ENCODE assay signal across 8 cellular contexts in the genomic region with DNA sequence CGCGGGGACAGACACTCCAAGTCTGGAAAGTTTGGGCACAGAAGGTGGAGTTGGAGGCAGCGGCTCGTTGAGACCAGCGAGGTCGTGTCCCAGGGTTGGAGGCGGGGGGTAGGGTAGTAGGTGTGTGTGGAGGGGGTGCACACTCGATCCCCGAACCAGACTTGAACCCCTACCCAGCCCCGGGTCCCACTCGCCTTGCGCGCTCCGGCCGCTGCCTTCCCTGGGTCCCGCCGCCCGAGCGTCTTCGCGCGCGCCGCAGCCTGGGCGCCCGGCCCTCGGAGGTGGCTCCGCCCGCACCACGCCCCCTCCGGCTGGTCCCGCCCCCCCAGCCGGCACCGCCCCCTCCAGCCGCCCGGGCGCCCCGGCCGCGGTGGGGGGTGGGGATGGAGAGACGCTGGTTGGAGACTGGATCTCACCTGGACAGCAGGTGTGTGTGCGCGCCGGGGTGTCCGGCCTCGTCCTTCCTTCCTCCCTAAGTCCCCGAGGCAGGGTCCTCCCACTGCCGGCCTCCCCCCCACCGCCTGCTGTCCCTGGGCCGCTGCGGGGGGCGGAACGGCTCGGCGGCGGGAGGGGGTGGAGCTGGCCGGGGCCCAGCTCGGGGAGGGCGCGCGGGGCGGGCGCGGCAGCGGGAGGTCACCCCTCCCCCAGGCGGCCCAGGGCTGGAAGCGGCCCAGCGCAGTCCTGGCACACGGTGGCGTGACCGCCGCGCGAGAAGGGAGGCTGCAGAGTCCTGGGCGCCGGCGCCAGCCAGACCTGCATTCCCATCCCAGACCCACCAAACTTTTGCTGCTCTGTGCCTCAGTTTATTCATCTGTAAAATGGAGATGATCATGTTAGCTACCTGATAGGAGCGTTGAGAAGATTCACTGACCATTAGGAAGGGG. TPM values are rescaled to one million over a fixed set of nuclear protein-coding genes. Genes with fewer than 3 reads are reported as not detected.
A peak's percentile ranks its signal among the peaks of the same experiment; 100 is the strongest.
DNase-seq lines count a peak whose midpoint lies in the region; TF ChIP-seq lines count a peak whose summit lies in the region.

TSS of gene KANK2 (minus strand) at position 255 of the 884 bp plus-strand sequence. CDS start 3,034 bp downstream, outside the sequence.

- peaks cover 22 to 33% of the 10 kb centered on the region in 2 donors for H3K4me1 ChIP-seq in ascending aorta
- peaks cover 3 to 65% of the 10 kb centered on the region in 2 donors for H3K4me1 ChIP-seq in right atrium auricular region
- peaks cover 1% of the 10 kb centered on the region for H3K4me1 ChIP-seq in urinary bladder (ENCODE audit: insufficient read depth)

- no peak for TF ChIP-seq CTCF in GM06990 (IDR thresholded peaks at IDR 0.05; ENCODE audit: insufficient read depth, low read length, poor library complexity, severe bottlenecking)
- peak; percentile 24; the same call in 1 of the 2 replicates for TF ChIP-seq CTCF in HFFc6 (IDR thresholded peaks at IDR 0.05)
- TF ChIP-seq CTCF in ascending aorta (IDR thresholded peaks at IDR 0.05), result no peak
- peak in 1 of 2 donors; percentile 30 for TF ChIP-seq CTCF in right atrium auricular region (IDR thresholded peaks at IDR 0.05)

- H3K9me3 ChIP-seq in ascending aorta (no peaks in the 10 kb centered on the region), right atrium auricular region (no peaks in the 10 kb centered on the region)

- 0 out of 2 replicates have a peak, but pooled peaks cover 1% of the 10 kb centered on the region for H3K27me3 Mint-ChIP-seq in HFFc6 (ENCODE audit: insufficient read depth)
- peaks cover 13% of the 10 kb centered on the region for H3K27me3 Mint-ChIP-seq in T-helper 2 cell treated with Interferon-gamma antibody and Interleukin-4, amounts not matched to agents 5 μg/mL and 100 μg/mL, for 36 hours (ENCODE audit: low read depth)

- DNase-seq in GM06990 (ENCODE audit: extremely low read depth, insufficient read length) (peak; percentile 79), HFFc6 (peak; percentile 35), NCI-H1105 (lab: John Stamatoyannopoulos, UW) (peak; percentile 85), ascending aorta (ENCODE audit: low spot score in 2 of 2) (peak; percentile 39 to 88), right atrium auricular region (ENCODE audit: low spot score) (peak; percentile 79), pulmonary artery endothelial cell (ENCODE audit: low read depth, low spot score) (no peak)
- DNase-seq in T-helper 2 cell treated with Interferon-gamma antibody and Interleukin-4, amounts not matched to agents 5 μg/mL and 100 μg/mL, for 36 hours (ENCODE audit: low spot score), result peak; percentile 73

- H3K27ac Mint-ChIP-seq in HFFc6, result peak within 1 kb of the TSS; percentile 81
- no peak within 1 kb of the TSS for H3K27ac Mint-ChIP-seq in T-helper 2 cell treated with Interferon-gamma antibody and Interleukin-4, amounts not matched to agents 5 μg/mL and 100 μg/mL, for 36 hours

- H3K27ac ChIP-seq in ascending aorta (peak within 1 kb of the TSS; percentile 83 to 89), right atrium auricular region (peak within 1 kb of the TSS; percentile 95 to 96), urinary bladder (ENCODE audit: low read depth) (peak within 1 kb of the TSS; percentile 88)

- H3K36me3 Mint-ChIP-seq in HFFc6 (ENCODE audit: low read depth), result peaks cover 9% of the 10 kb centered on the region
- no peaks in the 10 kb centered on the region for H3K36me3 Mint-ChIP-seq in T-helper 2 cell treated with Interferon-gamma antibody and Interleukin-4, amounts not matched to agents 5 μg/mL and 100 μg/mL, for 36 hours (ENCODE audit: low read depth)

- no peaks in the 10 kb centered on the region for H3K9me3 Mint-ChIP-seq in HFFc6
- H3K9me3 Mint-ChIP-seq in T-helper 2 cell treated with Interferon-gamma antibody and Interleukin-4, amounts not matched to agents 5 μg/mL and 100 μg/mL, for 36 hours, result no peaks in the 10 kb centered on the region

- under 1% methylated on average over 78 of the region's 78 CpGs for WGBS in urinary bladder

- intact Hi-C loops in ascending aorta (cut with DNase I), result loop anchor here (2.0 kb wide), 2 partner anchors 33 to 55 kb away; no protein-coding TSS in a partner anchor

- H3K4me3 ChIP-seq in GM06990 (replicated peaks; ENCODE audit: low read depth, low read length), result peak within 1 kb of the TSS; percentile 70
- H3K4me3 ChIP-seq in ascending aorta, result peak within 1 kb of the TSS; percentile 67
- peak within 1 kb of the TSS; percentile 67 to 82 for H3K4me3 ChIP-seq in right atrium auricular region
- H3K4me3 ChIP-seq in urinary bladder (ENCODE audit: low read depth, low read length), result peak within 1 kb of the TSS; percentile 76

- no peaks in the 10 kb centered on the region for H3K27me3 ChIP-seq in GM06990 (replicated peaks; ENCODE audit: control insufficient read depth, insufficient read depth, low read length)
- no peaks in the 10 kb centered on the region for H3K27me3 ChIP-seq in ascending aorta
- no peaks in the 10 kb centered on the region for H3K27me3 ChIP-seq in right atrium auricular region

- H3K36me3 ChIP-seq in GM06990 (ENCODE audit: control insufficient read depth, insufficient read depth, low read length) (no peaks in the 10 kb centered on the region; the same call in 1 of the 2 replicates), ascending aorta (peaks cover 19 to 26% of the 10 kb centered on the region in 2 donors), right atrium auricular region (peaks cover 35% of the 10 kb centered on the region), urinary bladder (ENCODE audit: insufficient read depth) (peaks cover 5% of the 10 kb centered on the region)

- H3K4me3 Mint-ChIP-seq in HFFc6, result peak within 1 kb of the TSS; percentile 88
- H3K4me3 Mint-ChIP-seq in T-helper 2 cell treated with Interferon-gamma antibody and Interleukin-4, amounts not matched to agents 5 μg/mL and 100 μg/mL, for 36 hours, result peak within 1 kb of the TSS; percentile 78

- peaks cover 26% of the 10 kb centered on the region for H3K4me1 Mint-ChIP-seq in HFFc6 (ENCODE audit: low read depth)
- H3K4me1 Mint-ChIP-seq in T-helper 2 cell treated with Interferon-gamma antibody and Interleukin-4, amounts not matched to agents 5 μg/mL and 100 μg/mL, for 36 hours (ENCODE audit: low read depth), result peaks cover 4% of the 10 kb centered on the region

RNA-seq across cellular contexts. Expression of gene KANK2, which starts in this region (rescaled TPM):
- total RNA-seq in HFFc6 (2021; fragmentation: NEBNext Ultra II Directional; extraction: Animal tissue kit (Norgen Biotek cat#: 25700)), result 100 to 1,000 TPM; 132 to 167 (median 156) TPM
- 572 TPM for total RNA-seq in ascending aorta
- 100 to 1,000 TPM; 445 to 622 TPM for total RNA-seq in right atrium auricular region
- 52.2 and 62.8 TPM in 2 replicates for total RNA-seq in pulmonary artery endothelial cell
- 183 TPM for total RNA-seq in urinary bladder
- polyA plus RNA-seq in urinary bladder, result 819 TPM
